ENCODE assay signal across 8 cellular contexts in genomic region chr16:68844211-68844564, GRCh38. TPM values are rescaled to one million over a fixed set of nuclear protein-coding genes. Genes with fewer than 3 reads are reported as not detected.
A peak's percentile ranks its signal among the peaks of the same experiment; 100 is the strongest.
DNase-seq lines count a peak whose midpoint lies in the region; ATAC-seq, FAIRE-seq and TF ChIP-seq lines count a peak whose summit lies in the region.

No MANE protein-coding gene starts in this region.

- TF ChIP-seq POLR2A in thyroid gland (IDR thresholded peaks at IDR 0.05), result no peak

- 9 to 11% methylated on average over 6 of the region's 6 CpGs for WGBS in thyroid gland, 2 donors

- intact Hi-C loops in activated CD4-positive, alpha-beta T cell treated with anti-CD3 and anti-CD28 coated beads, Interleukin-2, amount 10 ng/mL, durations not matched to agents 24 days and 14 days (cut with micrococcal nuclease), result loop anchor here (5.0 to 10.0 kb wide), 3 partner anchors 397 to 1039 kb away; partner anchors contain the start of genes NFAT5, RANBP10, SMPD3 and TSNAXIP1
- intact Hi-C loops in kidney (cut with DNase I), result no loop called here
- intact Hi-C loops in thyroid gland (cut with DNase I), result no loop called here

- peak overlapping the region; percentile 87 for H3K4me3 Mint-ChIP-seq in activated CD4-positive, alpha-beta T cell treated with anti-CD3 and anti-CD28 coated beads, Interleukin-2, amount 10 ng/mL, durations not matched to agents 24 days and 14 days
- peak overlapping the region; percentile 99 for H3K4me3 Mint-ChIP-seq in activated naive CD8-positive, alpha-beta T cell

- peaks cover 7% of the 10 kb centered on the region for H3K36me3 Mint-ChIP-seq in activated CD4-positive, alpha-beta T cell treated with anti-CD3 and anti-CD28 coated beads, Interleukin-2, amount 10 ng/mL, durations not matched to agents 24 days and 14 days (ENCODE audit: low read depth)
- H3K36me3 Mint-ChIP-seq in activated naive CD8-positive, alpha-beta T cell, result peaks cover 2% of the 10 kb centered on the region

- no peaks in the 10 kb centered on the region for H3K9me3 ChIP-seq in kidney (ENCODE audit: control insufficient read depth in 1 of 2, low read length in 2 of 2)
- H3K9me3 ChIP-seq in thyroid gland, result no peaks in the 10 kb centered on the region

- no peaks in the 10 kb centered on the region for H3K36me3 ChIP-seq in kidney (ENCODE audit: control insufficient read depth in 1 of 2, insufficient read depth in 2 of 2, low read length in 2 of 2)
- H3K36me3 ChIP-seq in thyroid gland, result no peaks in the 10 kb centered on the region

- FAIRE-seq in kidney (lab: Jason Lieb, UNC), result no peak

- H3K27ac ChIP-seq in kidney (ENCODE audit: low read depth in 2 of 2, low read length in 2 of 2) (peak overlapping the region; percentile 80 to 84), thyroid gland (peak overlapping the region in 2 of 3 donors; percentile 78 to 88)

- H3K9me3 Mint-ChIP-seq in activated CD4-positive, alpha-beta T cell treated with anti-CD3 and anti-CD28 coated beads, Interleukin-2, amount 10 ng/mL, durations not matched to agents 24 days and 14 days, result no peaks in the 10 kb centered on the region
- H3K9me3 Mint-ChIP-seq in activated naive CD8-positive, alpha-beta T cell (ENCODE audit: low read depth), result no peaks in the 10 kb centered on the region

- no peak for TF ChIP-seq CTCF in kidney (IDR thresholded peaks at IDR 0.05; ENCODE audit: borderline replicate concordance, extremely low read depth, insufficient read depth)
- no peak for TF ChIP-seq CTCF in thyroid gland (IDR thresholded peaks at IDR 0.05)

- peak overlapping the region; percentile 77 to 80 for H3K9ac ChIP-seq in kidney (ENCODE audit: low read length in 2 of 2)

- ATAC-seq in HG03354 (IDR thresholded peaks at IDR 0.05; ENCODE audit: poor library complexity, severe bottlenecking, unreplicated experiment), result no peak

- H3K27me3 Mint-ChIP-seq in activated CD4-positive, alpha-beta T cell treated with anti-CD3 and anti-CD28 coated beads, Interleukin-2, amount 10 ng/mL, durations not matched to agents 24 days and 14 days, result no peaks in the 10 kb centered on the region
- no peaks in the 10 kb centered on the region for H3K27me3 Mint-ChIP-seq in activated naive CD8-positive, alpha-beta T cell

- H3K4me1 Mint-ChIP-seq in activated CD4-positive, alpha-beta T cell treated with anti-CD3 and anti-CD28 coated beads, Interleukin-2, amount 10 ng/mL, durations not matched to agents 24 days and 14 days, result peaks cover 20% of the 10 kb centered on the region
- peaks cover 35% of the 10 kb centered on the region for H3K4me1 Mint-ChIP-seq in activated naive CD8-positive, alpha-beta T cell (ENCODE audit: low read depth)

- DNase-seq in activated CD4-positive, alpha-beta T cell treated with anti-CD3 and anti-CD28 coated beads, Interleukin-2, amount 10 ng/mL, durations not matched to agents 24 days and 14 days, result no peak
- DNase-seq in activated CD4-positive, alpha-beta T cell treated with anti-CD3 and anti-CD28 coated beads for 4 hours, result no peak
- DNase-seq in kidney, result no peak
- DNase-seq in thyroid gland, result no peak
- no peak for DNase-seq in dedifferentiated amniotic fluid mesenchymal stem cell (ENCODE audit: extremely low spot score)
- no peak for DNase-seq in NOMO-1 (lab: John Stamatoyannopoulos, UW; ENCODE audit: unreplicated experiment in 2 of 2)

- no peaks in the 10 kb centered on the region for H3K27me3 ChIP-seq in thyroid gland

- H3K4me1 ChIP-seq in kidney (ENCODE audit: control insufficient read depth in 1 of 2, insufficient read depth in 1 of 2, low read depth in 1 of 2, low read length in 2 of 2) (peaks cover 3 to 6% of the 10 kb centered on the region in 2 donors), thyroid gland (peaks cover 4 to 9% of the 10 kb centered on the region in 2 donors)

- peak overlapping the region; percentile 79 to 86 for H3K4me3 ChIP-seq in kidney (ENCODE audit: low read length in 2 of 2)
- peak overlapping the region in 2 of 3 donors; percentile 39 to 79 for H3K4me3 ChIP-seq in thyroid gland (replicated peaks in 1 of 3)

- peak overlapping the region; percentile 95 for H3K27ac Mint-ChIP-seq in activated CD4-positive, alpha-beta T cell treated with anti-CD3 and anti-CD28 coated beads, Interleukin-2, amount 10 ng/mL, durations not matched to agents 24 days and 14 days
- H3K27ac Mint-ChIP-seq in activated naive CD8-positive, alpha-beta T cell, result peak overlapping the region; percentile 94

RNA-seq across cellular contexts. Expression of gene TANGO6, which starts 0.9 kb away (rescaled TPM):
- total RNA-seq in activated CD4-positive, alpha-beta T cell treated with anti-CD3 and anti-CD28 coated beads, Interleukin-2, amount 10 ng/mL, durations not matched to agents 24 days and 14 days, result 35.6 and 40.0 TPM in 2 replicates
- total RNA-seq in kidney (20.6 TPM), thyroid gland (10 to 100 TPM; 16.7 to 24.4 (median 20.2) TPM)
- 4.5 TPM for polyA plus RNA-seq in kidney (ENCODE audit: insufficient read depth, low read depth, low replicate concordance)
